Comparison of ENCODE assay signal across 9 cellular contexts in genomic region chr4:59818656-59819055, GRCh38.
DNase-seq lines count a peak whose midpoint lies in the region; ATAC-seq, FAIRE-seq and TF ChIP-seq lines count a peak whose summit lies in the region.
"Had no signal": no experiment of that assay in that cellular context is flagged by ENCODE, and none has a peak within 500 bp of the region (broad histone marks: within the 10 kb centered on the region; RNA-seq: fewer than 3 reads in every experiment).

No MANE protein-coding gene starts in this region.

- no peaks in the 10 kb centered on the region for H3K9me3 Mint-ChIP-seq in brain
- H3K9me3 Mint-ChIP-seq in Calu3 (ENCODE audit: low read depth, unreplicated experiment) = no peaks in the 10 kb centered on the region
- H3K9me3 Mint-ChIP-seq: nephron had no signal

- no peak for TF ChIP-seq CTCF in brain (conservative IDR thresholded peaks at IDR 0.05)
- no peak for TF ChIP-seq CTCF in Calu3 (IDR thresholded peaks at IDR 0.05; ENCODE audit: unreplicated experiment)

- FAIRE-seq in urothelium cell line (lab: Jason Lieb, UNC) = no peak

- H3K27ac Mint-ChIP-seq in brain (peak overlapping the region in 2 of 5 experiments; percentile 30 to 65), Calu3 (ENCODE audit: unreplicated experiment) (no peak overlapping the region)
- H3K27ac Mint-ChIP-seq: nephron had no signal

- intact Hi-C loops in Calu3 (cut with micrococcal nuclease; ENCODE audit: unreplicated experiment) = no loop called here

- H3K4me3 Mint-ChIP-seq in brain (peak overlapping the region in 4 of 5 experiments; percentile 39 to 86 (median 64)), Calu3 (ENCODE audit: low read depth, unreplicated experiment) (no peak overlapping the region)
- H3K4me3 Mint-ChIP-seq: nephron had no signal

- CTCF ChIA-PET in Calu3 (lab: Charles Lee) = no interaction called here

- H3K4me1 Mint-ChIP-seq in brain (no peaks in the 10 kb centered on the region), Calu3 (ENCODE audit: low read depth, unreplicated experiment) (no peaks in the 10 kb centered on the region)
- H3K4me1 Mint-ChIP-seq: nephron had no signal

- no TSS peak for BruUV-seq in Calu3 (replicated peaks; lab: Mats Ljungman, UMichigan)

- H3K36me3 Mint-ChIP-seq in brain (no peaks in the 10 kb centered on the region), Calu3 (ENCODE audit: insufficient read depth, unreplicated experiment) (no peaks in the 10 kb centered on the region)

- H3K27me3 Mint-ChIP-seq in brain (no peaks in the 10 kb centered on the region), Calu3 (ENCODE audit: unreplicated experiment) (no peaks in the 10 kb centered on the region)

- ATAC-seq in GM19372 (IDR thresholded peaks at IDR 0.05; ENCODE audit: low read depth, unreplicated experiment) (peak; percentile 94), HG03565 (IDR thresholded peaks at IDR 0.05; ENCODE audit: unreplicated experiment) (peak; percentile 75)

- DNase-seq in Ammon's horn (ENCODE audit: low spot score) = peak; percentile 58
- DNase-seq in urothelium cell line (ENCODE audit: low spot score) = peak; percentile 47
- no peak for DNase-seq in kidney tubule cell (ENCODE audit: low spot score)
- no peak for DNase-seq in Calu3
- DNase-seq in SHP77 treated with DMSO at 0.1 percent for 48 hours (lab: John Stamatoyannopoulos, UW) = no peak

Comparison
In these comparisons a context has a peak if more than half of its experiments do, and no peak if none do; other contexts are left out.
1. DNase-seq: peak in Ammon's horn (single experiment) and urothelium cell line (single experiment); none in kidney tubule cell (single experiment), Calu3 (single experiment) and SHP77 treated with DMSO at 0.1 percent for 48 hours (single experiment).